8 cellular contexts compared by ENCODE assay signal in the genomic region with DNA sequence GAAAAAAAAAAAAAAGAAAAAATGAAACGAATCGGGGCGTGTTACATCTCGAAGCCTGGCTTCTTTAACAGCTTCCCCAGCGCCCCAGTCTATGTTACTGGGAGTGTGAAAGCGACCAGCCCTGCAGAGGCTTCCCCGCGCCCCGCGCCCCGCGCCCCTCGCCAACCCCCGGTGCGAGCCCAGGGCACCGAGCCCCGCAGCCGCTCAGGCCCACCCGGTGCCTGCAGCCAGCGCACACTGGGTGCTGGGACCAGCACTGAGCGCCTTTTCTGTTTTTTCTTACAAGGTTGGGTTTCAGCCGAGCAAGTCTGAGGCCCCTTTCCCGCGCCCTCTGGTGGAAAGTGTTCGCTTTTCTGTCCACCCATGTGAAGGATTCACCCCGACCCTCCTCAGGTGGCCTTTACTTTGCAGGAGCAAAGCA. TPM values are rescaled to one million over a fixed set of nuclear protein-coding genes. Genes with fewer than 3 reads are reported as not detected.
DNase-seq lines count a peak whose midpoint lies in the region; ATAC-seq, FAIRE-seq and TF ChIP-seq lines count a peak whose summit lies in the region.

No MANE protein-coding gene starts in this region.

- H3K4me3 ChIP-seq in right atrium auricular region: peak overlapping the region; percentile 19 to 40

- no peaks in the 10 kb centered on the region for H3K36me3 ChIP-seq in right atrium auricular region

- no peaks in the 10 kb centered on the region for H3K9me3 ChIP-seq in right atrium auricular region

- no peak overlapping the region for H3K27ac Mint-ChIP-seq in activated naive CD4-positive, alpha-beta T cell treated with anti-CD3 and anti-CD28 coated beads, Interleukin-2, amount 50 U/mL, for 72 hours

- peak; percentile 24 for TF ChIP-seq CTCF in D721Med (IDR thresholded peaks at IDR 0.05; ENCODE audit: insufficient read depth, missing control alignments)
- peak; percentile 40 to 64 for TF ChIP-seq CTCF in right atrium auricular region (IDR thresholded peaks at IDR 0.05)

- no peak for FAIRE-seq in D721Med (lab: Jason Lieb, UNC)

- H3K27ac ChIP-seq in right atrium auricular region: no peak overlapping the region

- no peaks in the 10 kb centered on the region for H3K27me3 ChIP-seq in right atrium auricular region

- peak; percentile 65 for ATAC-seq in HG02798 (IDR thresholded peaks at IDR 0.05; ENCODE audit: poor library complexity, unreplicated experiment)
- peak; percentile 61 to 88 for ATAC-seq in activated naive CD4-positive, alpha-beta T cell treated with anti-CD3 and anti-CD28 coated beads, Interleukin-2, amount 50 U/mL, for 72 hours

- H3K9me3 Mint-ChIP-seq in activated naive CD4-positive, alpha-beta T cell treated with anti-CD3 and anti-CD28 coated beads, Interleukin-2, amount 50 U/mL, for 72 hours: no peaks in the 10 kb centered on the region

- H3K4me1 ChIP-seq in right atrium auricular region: peaks cover 0 to 12% of the 10 kb centered on the region in 2 donors

- DNase-seq in D721Med (ENCODE audit: insufficient read length, low spot score): no peak
- peak; percentile 81 for DNase-seq in SKM-1 treated with dmso at 0.1 percent for 144 hours (lab: John Stamatoyannopoulos, UW; ENCODE audit: unreplicated experiment)
- peak in 1 of 2 donors; percentile 56 for DNase-seq in activated naive CD4-positive, alpha-beta T cell treated with anti-CD3 and anti-CD28 coated beads, Interleukin-2, amount 50 U/mL, for 72 hours (ENCODE audit: low spot score in 2 of 2)
- peak; percentile 68 for DNase-seq in right atrium auricular region (ENCODE audit: low spot score)
- peak; percentile 22 to 53 (median 26) for DNase-seq in stimulated activated CD4-positive, alpha-beta T cell treated with anti-CD3 and anti-CD28 coated beads, Interleukin-12 subunit alpha, Interleukin-12 subunit beta, amount 100 ng/mL, for 48 hours (ENCODE audit: low read depth in 2 of 3, low spot score in 1 of 3)
- no peak for DNase-seq in SHP77 (lab: John Stamatoyannopoulos, UW)
- DNase-seq in GM19240 (ENCODE audit: insufficient read length, low spot score): no peak

- no peaks in the 10 kb centered on the region for H3K36me3 Mint-ChIP-seq in activated naive CD4-positive, alpha-beta T cell treated with anti-CD3 and anti-CD28 coated beads, Interleukin-2, amount 50 U/mL, for 72 hours

RNA-seq across cellular contexts. Expression of a gene that starts 42.1 kb away (rescaled TPM):
- total RNA-seq in activated naive CD4-positive, alpha-beta T cell treated with anti-CD3 and anti-CD28 coated beads, Interleukin-2, amount 50 U/mL, for 72 hours: 10 to 100 TPM in 1 of 2 donors, 1 to 10 TPM in 1; 4.8 to 14.5 TPM
- 10 to 100 TPM; 19.4 to 32.6 TPM for total RNA-seq in right atrium auricular region

RNA-seq across cellular contexts. Expression of a gene that starts 42.2 kb away (rescaled TPM):
- 1 to 10 TPM in 1 of 2 donors, under 1 TPM in 1; 0.34 to 1.3 TPM for total RNA-seq in activated naive CD4-positive, alpha-beta T cell treated with anti-CD3 and anti-CD28 coated beads, Interleukin-2, amount 50 U/mL, for 72 hours
- total RNA-seq in right atrium auricular region: 1 to 10 TPM; 1.0 to 1.3 TPM

Comparison
In these comparisons a context has a peak if more than half of its experiments do, and no peak if none do; other contexts are left out.
1. DNase-seq: peak in SKM-1 treated with dmso at 0.1 percent for 144 hours (single experiment), right atrium auricular region (single experiment) and stimulated activated CD4-positive, alpha-beta T cell treated with anti-CD3 and anti-CD28 coated beads, Interleukin-12 subunit alpha, Interleukin-12 subunit beta, amount 100 ng/mL, for 48 hours (3 of 3); none in D721Med (single experiment), SHP77 (0 of 2) and GM19240 (single experiment).